1 cellular context compared by ENCODE assay signal in genomic region chr1:77966291-77966690, GRCh38.
TF ChIP-seq lines count a peak whose summit lies in the region.

No MANE protein-coding gene starts in this region.

TF ChIP-seq in K562, 482 proteins besides CTCF, POLR2A, EP300 and RAD21 (continued from another document):
- TF ChIP-seq, protein P1, sequence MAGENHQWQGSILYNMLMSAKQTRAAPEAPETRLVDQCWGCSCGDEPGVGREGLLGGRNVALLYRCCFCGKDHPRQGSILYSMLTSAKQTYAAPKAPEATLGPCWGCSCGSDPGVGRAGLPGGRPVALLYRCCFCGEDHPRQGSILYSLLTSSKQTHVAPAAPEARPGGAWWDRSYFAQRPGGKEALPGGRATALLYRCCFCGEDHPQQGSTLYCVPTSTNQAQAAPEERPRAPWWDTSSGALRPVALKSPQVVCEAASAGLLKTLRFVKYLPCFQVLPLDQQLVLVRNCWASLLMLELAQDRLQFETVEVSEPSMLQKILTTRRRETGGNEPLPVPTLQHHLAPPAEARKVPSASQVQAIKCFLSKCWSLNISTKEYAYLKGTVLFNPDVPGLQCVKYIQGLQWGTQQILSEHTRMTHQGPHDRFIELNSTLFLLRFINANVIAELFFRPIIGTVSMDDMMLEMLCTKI (IDR thresholded peaks at IDR 0.05; ENCODE audit: partially characterized antibody) = no peak
- TF ChIP-seq NR1H2 (CRISPR knock-in tag; IDR thresholded peaks at IDR 0.05) (no peak), ZNF830 (CRISPR knock-in tag; IDR thresholded peaks at IDR 0.05) (no peak), SMAD4 (CRISPR knock-in tag; conservative IDR thresholded peaks at IDR 0.05) (no peak)
